Comparison of ENCODE assay signal across 15 cellular contexts in the genomic region with DNA sequence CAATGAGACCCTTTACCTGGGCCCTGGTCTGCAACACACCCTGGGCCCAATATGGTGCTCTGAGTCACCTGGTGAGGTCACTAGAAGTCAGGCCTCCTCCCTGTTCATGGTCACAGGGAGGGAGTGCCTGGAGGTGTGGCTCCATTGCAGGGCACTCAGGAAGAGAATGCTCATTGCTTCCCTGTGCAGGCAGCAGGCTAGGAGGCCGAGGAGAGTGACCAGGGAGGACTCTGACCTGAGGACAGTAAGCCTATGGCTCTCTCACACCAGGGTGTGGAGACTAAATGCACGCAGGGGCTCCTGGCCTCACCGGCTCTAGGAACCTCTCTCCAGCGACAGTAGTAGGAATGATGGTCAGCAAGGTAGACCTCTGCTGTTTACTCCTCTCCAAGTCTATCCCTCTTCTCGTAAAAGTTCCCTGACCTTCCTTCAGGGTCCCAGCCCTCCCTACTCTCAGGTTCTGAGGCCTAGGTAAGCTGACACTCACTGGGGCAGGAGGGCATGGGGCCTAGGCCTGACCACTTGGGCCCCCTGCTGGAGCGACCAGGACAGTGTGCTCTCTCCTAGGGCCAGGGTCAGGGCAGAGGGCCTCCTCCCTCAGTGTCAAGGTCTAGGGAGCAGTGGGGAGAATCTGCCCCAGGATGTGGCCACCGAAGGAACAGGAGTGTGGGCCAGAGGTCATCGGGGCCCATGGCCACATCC. TPM values are rescaled to one million over a fixed set of nuclear protein-coding genes. Genes with fewer than 3 reads are reported as not detected.
DNase-seq lines count a peak whose midpoint lies in the region; ATAC-seq, FAIRE-seq and TF ChIP-seq lines count a peak whose summit lies in the region.
"Had no signal": no experiment of that assay in that cellular context is flagged by ENCODE, and none has a peak within 500 bp of the region (broad histone marks: within the 10 kb centered on the region; RNA-seq: fewer than 3 reads in every experiment).

No MANE protein-coding gene starts in this region.

- intact Hi-C loops in right lobe of liver (cut with DNase I): no loop called here

- H3K4me3 Mint-ChIP-seq in immature natural killer cell: no peak overlapping the region

- H3K36me3 ChIP-seq in duodenal mucosa (ENCODE audit: control insufficient read depth in 1 of 2, insufficient read depth in 2 of 2, low read length in 2 of 2) (no peaks in the 10 kb centered on the region), right lobe of liver (no peaks in the 10 kb centered on the region)
- H3K36me3 ChIP-seq: SJCRH30, tibial nerve had no signal

- H3K9me3 Mint-ChIP-seq in immature natural killer cell: peaks cover 0 to 2% (median 0%) of the 10 kb centered on the region in 6 donors

- TF ChIP-seq POLR2A in A549 (IDR thresholded peaks at IDR 0.05; ENCODE audit: low read length) (no peak), right lobe of liver (IDR thresholded peaks at IDR 0.05) (no peak)

- ATAC-seq in A549 (peak; percentile 47 to 78; a peak in 3 of 6 replicates), right lobe of liver (peak; percentile 61 to 81 (median 69)), GM21737 (IDR thresholded peaks at IDR 0.05; ENCODE audit: unreplicated experiment) (no peak), GM18520 (IDR thresholded peaks at IDR 0.05; ENCODE audit: unreplicated experiment) (no peak)

- POLR2A ChIA-PET in A549 (lab: Yijun Ruan, JAX): no interaction called here

- TF ChIP-seq RAD21 in A549 (conservative IDR thresholded peaks at IDR 0.05 in 1 of 2, IDR thresholded peaks at IDR 0.05 in 1 of 2): no peak

- CTCF ChIA-PET in A549 (lab: Yijun Ruan, JAX): no interaction called here

- TF ChIP-seq EP300 in A549 (IDR thresholded peaks at IDR 0.05): no peak

- no peak overlapping the region for H3K27ac Mint-ChIP-seq in immature natural killer cell

- no peaks in the 10 kb centered on the region for H3K36me3 Mint-ChIP-seq in immature natural killer cell

- H3K27ac ChIP-seq in A549: no peak overlapping the region
- peak overlapping the region; percentile 80 for H3K27ac ChIP-seq in duodenal mucosa (ENCODE audit: low read depth, low read length)
- H3K27ac ChIP-seq in right lobe of liver: no peak overlapping the region
- H3K27ac ChIP-seq: SJCRH30 had no signal

- H3K4me1 Mint-ChIP-seq in immature natural killer cell: no peaks in the 10 kb centered on the region

- H3K9ac ChIP-seq in duodenal mucosa (ENCODE audit: low read depth in 1 of 2, low read length in 2 of 2): peak overlapping the region in 1 of 2 donors; percentile 24

- H3K27me3 ChIP-seq in duodenal mucosa (ENCODE audit: control insufficient read depth in 1 of 2, insufficient read depth in 2 of 2, low read length in 2 of 2) (no peaks in the 10 kb centered on the region), right lobe of liver (no peaks in the 10 kb centered on the region)
- H3K27me3 ChIP-seq: SJCRH30, tibial nerve had no signal

- TF ChIP-seq CTCF in A549 (IDR thresholded peaks at IDR 0.05) (no peak), right lobe of liver (IDR thresholded peaks at IDR 0.05) (peak; percentile 7 to 34 (median 29))

- H3K4me3 ChIP-seq in A549: no peak overlapping the region
- peak overlapping the region in 1 of 2 donors; percentile 4 for H3K4me3 ChIP-seq in duodenal mucosa (ENCODE audit: low read depth in 1 of 2, low read length in 2 of 2)
- H3K4me3 ChIP-seq in right lobe of liver: no peak overlapping the region
- H3K4me3 ChIP-seq: SJCRH30, tibial nerve had no signal

- H3K9me3 ChIP-seq in A549 (no peaks in the 10 kb centered on the region; the same call in 2 of the 3 replicates), duodenal mucosa (ENCODE audit: control insufficient read depth in 1 of 2, low read length in 2 of 2) (peaks cover 0 to 3% of the 10 kb centered on the region in 2 donors), right lobe of liver (no peaks in the 10 kb centered on the region)

- H3K4me1 ChIP-seq in A549 (no peaks in the 10 kb centered on the region), duodenal mucosa (ENCODE audit: control insufficient read depth in 1 of 2, insufficient read depth in 2 of 2, low read length in 2 of 2) (peaks cover 27 to 34% of the 10 kb centered on the region in 2 donors), right lobe of liver (no peaks in the 10 kb centered on the region)
- H3K4me1 ChIP-seq: SJCRH30, tibial nerve had no signal

- peaks cover 2 to 5% (median 4%) of the 10 kb centered on the region in 3 donors for H3K27me3 Mint-ChIP-seq in immature natural killer cell (ENCODE audit: low read depth in 3 of 3)

- no peak for FAIRE-seq in A549 (lab: Jason Lieb, UNC)
- FAIRE-seq: kidney had no signal

- H3K4me2 ChIP-seq in A549: no peak overlapping the region

- 65% methylated on average over 7 of the region's 8 CpGs for WGBS in A549 (ENCODE audit: missing lambda C conversion rate)
- WGBS in right lobe of liver (ENCODE audit: insufficient coverage, low coverage, low lambda C conversion rate, missing lambda C conversion rate): no CpG with 5 or more reads among the region's 8 CpGs

- DNase-seq in A549 (ENCODE audit: low read depth in 1 of 2, low spot score in 1 of 2): no peak
- DNase-seq in HPDE6-E6E7 (ENCODE audit: extremely low spot score): peak; percentile 29
- DNase-seq in right lobe of liver: no peak
- DNase-seq in immature natural killer cell: no peak
- no peak for DNase-seq in NCI-H1694 (lab: John Stamatoyannopoulos, UW)
- DNase-seq: activated T-cell treated with anti-CD3 and anti-CD28 coated beads, Interleukin-2, amount 50 U/mL, for 1 hour; C1 segment of cervical spinal cord; kidney; NCI-H1436 treated with DMSO at 0.1 percent for 48 hours; stimulated activated CD4-positive, alpha-beta T cell treated with anti-CD3 and anti-CD28 coated beads, Interleukin-1b, Interleukin-23, amount 100 ng/mL, for 48 hours had no signal

TF ChIP-seq in A549, 52 proteins besides CTCF, POLR2A, EP300 and RAD21:
- TF ChIP-seq SMC3 (IDR thresholded peaks at IDR 0.05) (no peak), CHD4 (IDR thresholded peaks at IDR 0.05; ENCODE audit: borderline replicate concordance) (no peak), KDM5A (IDR thresholded peaks at IDR 0.05) (no peak), FOXS1 (CRISPR knock-in tag; IDR thresholded peaks at IDR 0.05) (no peak)

RNA-seq across cellular contexts. Expression of gene SLCO2A1, which starts 9.6 kb away (rescaled TPM):
- polyA plus RNA-seq in A549 (2011; rRNA removed) (0.12 TPM in 1 of 2 replicates, not detected in the other), A549 (2017; fragmentation: RNase III; extraction: RNeasy Plus Mini Kit Qiagen cat#74134 plus additional on column Dnase treatment) (not detected in 3 replicates), immature natural killer cell (not detected)
- 0.03 TPM in 2 replicates for polyA plus RNA-seq in A549 (2012; cell fraction: cytosol; rRNA removed)
- 0.04 and 0.17 TPM in 2 replicates for polyA plus RNA-seq in A549 (2012; cell fraction: nucleus; rRNA removed)
- polyA minus RNA-seq in A549 (2011; rRNA and poly(A)+ RNA removed): not detected in 2 replicates
- 1 to 10 TPM in 5 of 6 experiments, under 1 TPM in 1; 0.71 to 4.4 (median 1.5) TPM for total RNA-seq in right lobe of liver
- total RNA-seq: SJCRH30 had no signal

Comparison
In these comparisons a context has a peak if more than half of its experiments do, and no peak if none do; other contexts are left out.
1. ATAC-seq: peak in A549 (2 of 2) and right lobe of liver (4 of 4); none in GM21737 (single experiment) and GM18520 (single experiment).